Comparison of ENCODE assay signal across 17 cellular contexts in genomic region chr12:65721541-65722190, GRCh38.
DNase-seq lines count a peak whose midpoint lies in the region; ATAC-seq, FAIRE-seq and TF ChIP-seq lines count a peak whose summit lies in the region.
"Had no signal": no experiment of that assay in that cellular context is flagged by ENCODE, and none has a peak within 500 bp of the region (broad histone marks: within the 10 kb centered on the region; RNA-seq: fewer than 3 reads in every experiment).

No MANE protein-coding gene starts in this region.

- DNase-seq in EH (ENCODE audit: low read depth) (peak; percentile 32), HEK293T (ENCODE audit: extremely low spot score) (no peak), adipocyte (ENCODE audit: low read depth) (peak; percentile 31), keratinocyte (ENCODE audit: low read depth, low spot score) (no peak), endothelial cell (ENCODE audit: low spot score) (no peak), NCI-H2029 treated with DMSO at 0.1 percent for 48 hours (lab: John Stamatoyannopoulos, UW) (no peak)
- DNase-seq: 8988T; AML-193; Caco-2; CD8-positive, alpha-beta memory T cell; DMS53 had no signal

- no peak for FAIRE-seq in keratinocyte (lab: Jason Lieb, UNC)
- FAIRE-seq: GM12892 had no signal

- H3K36me3 ChIP-seq in adipocyte (ENCODE audit: control insufficient read depth, insufficient read depth, low read length, severe bottlenecking) (no peaks in the 10 kb centered on the region), keratinocyte (ENCODE audit: control insufficient read depth in 2 of 2, extremely low read depth in 1 of 2, insufficient read depth in 2 of 2, low read length in 2 of 2) (no peaks in the 10 kb centered on the region)
- H3K36me3 ChIP-seq: BLaER1 had no signal

- H3K27me3 ChIP-seq in adipocyte (replicated peaks; ENCODE audit: control insufficient read depth, insufficient read depth, low read length) (no peaks in the 10 kb centered on the region), keratinocyte (ENCODE audit: control insufficient read depth, extremely low read depth, insufficient read depth, low read length) (no peaks in the 10 kb centered on the region)
- H3K27me3 ChIP-seq: BLaER1 had no signal

- H3K9me3 Mint-ChIP-seq in endothelial cell (ENCODE audit: unreplicated experiment) = no peaks in the 10 kb centered on the region

- CTCF ChIA-PET in HEK293T (lab: Yijun Ruan, JAX) = interaction anchor here (0.6 kb wide), 2 partner anchors 926 to 1093 kb away, joined by 3 to 5 read pairs; no protein-coding TSS in a partner anchor

- H3K4me2 ChIP-seq in keratinocyte (ENCODE audit: control insufficient read depth, extremely low read depth, insufficient read depth, low read depth, low read length) = no peak overlapping the region
- H3K4me2 ChIP-seq: KMS-11 had no signal

- ATAC-seq in HG03159 (IDR thresholded peaks at IDR 0.05; ENCODE audit: unreplicated experiment) (no peak), GM21381 (IDR thresholded peaks at IDR 0.05; ENCODE audit: unreplicated experiment) (no peak)

- H3K4me1 Mint-ChIP-seq in endothelial cell (ENCODE audit: unreplicated experiment) = no peaks in the 10 kb centered on the region
- H3K4me1 Mint-ChIP-seq: CD8-positive, alpha-beta memory T cell had no signal

- H3K27me3 Mint-ChIP-seq in endothelial cell (ENCODE audit: unreplicated experiment) = peaks cover 3% of the 10 kb centered on the region

- no peaks in the 10 kb centered on the region for H3K36me3 Mint-ChIP-seq in endothelial cell (ENCODE audit: low read depth, unreplicated experiment)
- H3K36me3 Mint-ChIP-seq: CD8-positive, alpha-beta memory T cell had no signal

- H2AFZ ChIP-seq in keratinocyte (ENCODE audit: control insufficient read depth, low read length) = peak overlapping the region; percentile 33

- dilution Hi-C loops in keratinocyte (cut with MboI; ENCODE audit: extremely low pct_ligation_motif_present, low sequenced_read_pairs) = no loop called here

- H3K4me3 ChIP-seq in adipocyte (ENCODE audit: low read length) (no peak overlapping the region), keratinocyte (ENCODE audit: control insufficient read depth in 2 of 3, extremely low read depth in 1 of 3, insufficient read depth in 2 of 3, low read depth in 1 of 3, low read length in 3 of 3) (no peak overlapping the region)
- H3K4me3 ChIP-seq: BLaER1 had no signal

- no peak overlapping the region for H3K27ac Mint-ChIP-seq in endothelial cell (ENCODE audit: unreplicated experiment)
- H3K27ac Mint-ChIP-seq: CD8-positive, alpha-beta memory T cell had no signal

- TF ChIP-seq CTCF in keratinocyte (optimal IDR thresholded peaks at IDR 0.05 in 1 of 3, IDR thresholded peaks at IDR 0.05 in 1 of 3, conservative IDR thresholded peaks at IDR 0.05 in 1 of 3; ENCODE audit: extremely low read depth in 1 of 3, insufficient read depth in 2 of 3, low read length in 3 of 3) = no peak
- no peak for TF ChIP-seq CTCF in endothelial cell (IDR thresholded peaks at IDR 0.05; ENCODE audit: unreplicated experiment)

- H3K9ac ChIP-seq in adipocyte (ENCODE audit: low read length) = no peak overlapping the region
- no peak overlapping the region for H3K9ac ChIP-seq in keratinocyte (ENCODE audit: control insufficient read depth, extremely low read depth, insufficient read depth, low read length)
- H3K9ac ChIP-seq: BLaER1, KMS-11 had no signal

- H3K9me3 ChIP-seq in adipocyte (ENCODE audit: control insufficient read depth, low read length) = no peaks in the 10 kb centered on the region
- no peaks in the 10 kb centered on the region for H3K9me3 ChIP-seq in keratinocyte (ENCODE audit: control insufficient read depth, low read depth, low read length)
- H3K9me3 ChIP-seq: BLaER1, Caco-2 had no signal

- H3K4me3 Mint-ChIP-seq in endothelial cell (ENCODE audit: unreplicated experiment) = no peak overlapping the region
- H3K4me3 Mint-ChIP-seq: CD8-positive, alpha-beta memory T cell had no signal

- H3K79me2 ChIP-seq in keratinocyte (ENCODE audit: control insufficient read depth, insufficient read depth, low read length) = no peaks in the 10 kb centered on the region

- no peaks in the 10 kb centered on the region for H3K9me1 ChIP-seq in keratinocyte (ENCODE audit: control insufficient read depth, extremely low read depth, insufficient read depth, low read length)

- H3K4me1 ChIP-seq in adipocyte (ENCODE audit: control insufficient read depth, insufficient read depth, low read length) (peaks cover 21% of the 10 kb centered on the region), keratinocyte (ENCODE audit: control insufficient read depth, extremely low read depth, insufficient read depth, low read length) (peaks cover 14% of the 10 kb centered on the region)
- H3K4me1 ChIP-seq: Caco-2 had no signal

- no peaks in the 10 kb centered on the region for H4K20me1 ChIP-seq in keratinocyte (ENCODE audit: control insufficient read depth, extremely low read depth, insufficient read depth, low read length)
- H4K20me1 ChIP-seq: BLaER1 had no signal

- no peak overlapping the region for H3K27ac ChIP-seq in keratinocyte (ENCODE audit: control insufficient read depth, insufficient read depth, low read length)
- H3K27ac ChIP-seq: BLaER1, HL-60, KMS-11 had no signal

- POLR2A ChIA-PET in HEK293T (lab: Yijun Ruan, JAX) = no interaction called here

TF ChIP-seq in HEK293T, 16 proteins besides CTCF, POLR2A, EP300 and RAD21:
- TF ChIP-seq CTBP1 (IDR thresholded peaks at IDR 0.05; ENCODE audit: borderline replicate concordance) (0 out of 2 replicates have a peak, but pooled peaks have one; percentile 40), HDGF (IDR thresholded peaks at IDR 0.05; ENCODE audit: borderline replicate concordance) (no peak)

Comparison
In these comparisons a context has a peak if more than half of its experiments do, and no peak if none do; other contexts are left out.
1. DNase-seq: peak in EH (single experiment) and adipocyte (single experiment); none in HEK293T (single experiment), keratinocyte (single experiment), endothelial cell (single experiment) and NCI-H2029 treated with DMSO at 0.1 percent for 48 hours (single experiment).